In genomic region chr19:7505682-7506384, GRCh38 we compare ENCODE assay signal across 1 cellular context.
A peak's percentile ranks its signal among the peaks of the same experiment; 100 is the strongest.
TF ChIP-seq lines count a peak whose summit lies in the region.

No MANE protein-coding gene starts in this region.

TF ChIP-seq in HepG2, 621 proteins besides CTCF, POLR2A, EP300 and RAD21 (continues in another document):
- no peak for TF ChIP-seq NCOA5 (CRISPR knock-in tag; IDR thresholded peaks at IDR 0.05)
- no peak for TF ChIP-seq MNT (IDR thresholded peaks at IDR 0.05)
- TF ChIP-seq HES4 (CRISPR knock-in tag; IDR thresholded peaks at IDR 0.05; ENCODE audit: borderline replicate concordance): no peak
- no peak for TF ChIP-seq PAF1 (CRISPR knock-in tag; IDR thresholded peaks at IDR 0.05)
- no peak for TF ChIP-seq XBP1 (CRISPR knock-in tag; IDR thresholded peaks at IDR 0.05)
- TF ChIP-seq PHF21A (CRISPR knock-in tag; IDR thresholded peaks at IDR 0.05): no peak
- no peak for TF ChIP-seq TFE3 (CRISPR knock-in tag; IDR thresholded peaks at IDR 0.05)
- TF ChIP-seq, protein P1, sequence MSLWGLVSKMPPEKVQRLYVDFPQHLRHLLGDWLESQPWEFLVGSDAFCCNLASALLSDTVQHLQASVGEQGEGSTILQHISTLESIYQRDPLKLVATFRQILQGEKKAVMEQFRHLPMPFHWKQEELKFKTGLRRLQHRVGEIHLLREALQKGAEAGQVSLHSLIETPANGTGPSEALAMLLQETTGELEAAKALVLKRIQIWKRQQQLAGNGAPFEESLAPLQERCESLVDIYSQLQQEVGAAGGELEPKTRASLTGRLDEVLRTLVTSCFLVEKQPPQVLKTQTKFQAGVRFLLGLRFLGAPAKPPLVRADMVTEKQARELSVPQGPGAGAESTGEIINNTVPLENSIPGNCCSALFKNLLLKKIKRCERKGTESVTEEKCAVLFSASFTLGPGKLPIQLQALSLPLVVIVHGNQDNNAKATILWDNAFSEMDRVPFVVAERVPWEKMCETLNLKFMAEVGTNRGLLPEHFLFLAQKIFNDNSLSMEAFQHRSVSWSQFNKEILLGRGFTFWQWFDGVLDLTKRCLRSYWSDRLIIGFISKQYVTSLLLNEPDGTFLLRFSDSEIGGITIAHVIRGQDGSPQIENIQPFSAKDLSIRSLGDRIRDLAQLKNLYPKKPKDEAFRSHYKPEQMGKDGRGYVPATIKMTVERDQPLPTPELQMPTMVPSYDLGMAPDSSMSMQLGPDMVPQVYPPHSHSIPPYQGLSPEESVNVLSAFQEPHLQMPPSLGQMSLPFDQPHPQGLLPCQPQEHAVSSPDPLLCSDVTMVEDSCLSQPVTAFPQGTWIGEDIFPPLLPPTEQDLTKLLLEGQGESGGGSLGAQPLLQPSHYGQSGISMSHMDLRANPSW (CRISPR knock-in tag; IDR thresholded peaks at IDR 0.05; ENCODE audit: borderline replicate concordance): no peak
- TF ChIP-seq ZNF678 (CRISPR knock-in tag; IDR thresholded peaks at IDR 0.05): no peak
- TF ChIP-seq RBM39 (IDR thresholded peaks at IDR 0.05; ENCODE audit: low read depth, low read length, poor library complexity, severe bottlenecking): no peak
- no peak for TF ChIP-seq RCOR2 (CRISPR knock-in tag; IDR thresholded peaks at IDR 0.05)
- no peak for TF ChIP-seq YEATS2 (CRISPR knock-in tag; IDR thresholded peaks at IDR 0.05; ENCODE audit: borderline replicate concordance)
- TF ChIP-seq ZNF451 (CRISPR knock-in tag; IDR thresholded peaks at IDR 0.05): no peak
- no peak for TF ChIP-seq SMYD3 (CRISPR knock-in tag; IDR thresholded peaks at IDR 0.05)
- no peak for TF ChIP-seq RAD51 (IDR thresholded peaks at IDR 0.05; ENCODE audit: borderline replicate concordance)
- TF ChIP-seq SAP130 (CRISPR knock-in tag; IDR thresholded peaks at IDR 0.05; ENCODE audit: low read depth): peak; percentile 18; the same call in 1 of the 2 replicates
- TF ChIP-seq ZFP41 (CRISPR knock-in tag; IDR thresholded peaks at IDR 0.05; ENCODE audit: borderline replicate concordance): no peak
- TF ChIP-seq RBM22 (optimal IDR thresholded peaks at IDR 0.05; ENCODE audit: low read length): no peak
- TF ChIP-seq, protein P2, sequence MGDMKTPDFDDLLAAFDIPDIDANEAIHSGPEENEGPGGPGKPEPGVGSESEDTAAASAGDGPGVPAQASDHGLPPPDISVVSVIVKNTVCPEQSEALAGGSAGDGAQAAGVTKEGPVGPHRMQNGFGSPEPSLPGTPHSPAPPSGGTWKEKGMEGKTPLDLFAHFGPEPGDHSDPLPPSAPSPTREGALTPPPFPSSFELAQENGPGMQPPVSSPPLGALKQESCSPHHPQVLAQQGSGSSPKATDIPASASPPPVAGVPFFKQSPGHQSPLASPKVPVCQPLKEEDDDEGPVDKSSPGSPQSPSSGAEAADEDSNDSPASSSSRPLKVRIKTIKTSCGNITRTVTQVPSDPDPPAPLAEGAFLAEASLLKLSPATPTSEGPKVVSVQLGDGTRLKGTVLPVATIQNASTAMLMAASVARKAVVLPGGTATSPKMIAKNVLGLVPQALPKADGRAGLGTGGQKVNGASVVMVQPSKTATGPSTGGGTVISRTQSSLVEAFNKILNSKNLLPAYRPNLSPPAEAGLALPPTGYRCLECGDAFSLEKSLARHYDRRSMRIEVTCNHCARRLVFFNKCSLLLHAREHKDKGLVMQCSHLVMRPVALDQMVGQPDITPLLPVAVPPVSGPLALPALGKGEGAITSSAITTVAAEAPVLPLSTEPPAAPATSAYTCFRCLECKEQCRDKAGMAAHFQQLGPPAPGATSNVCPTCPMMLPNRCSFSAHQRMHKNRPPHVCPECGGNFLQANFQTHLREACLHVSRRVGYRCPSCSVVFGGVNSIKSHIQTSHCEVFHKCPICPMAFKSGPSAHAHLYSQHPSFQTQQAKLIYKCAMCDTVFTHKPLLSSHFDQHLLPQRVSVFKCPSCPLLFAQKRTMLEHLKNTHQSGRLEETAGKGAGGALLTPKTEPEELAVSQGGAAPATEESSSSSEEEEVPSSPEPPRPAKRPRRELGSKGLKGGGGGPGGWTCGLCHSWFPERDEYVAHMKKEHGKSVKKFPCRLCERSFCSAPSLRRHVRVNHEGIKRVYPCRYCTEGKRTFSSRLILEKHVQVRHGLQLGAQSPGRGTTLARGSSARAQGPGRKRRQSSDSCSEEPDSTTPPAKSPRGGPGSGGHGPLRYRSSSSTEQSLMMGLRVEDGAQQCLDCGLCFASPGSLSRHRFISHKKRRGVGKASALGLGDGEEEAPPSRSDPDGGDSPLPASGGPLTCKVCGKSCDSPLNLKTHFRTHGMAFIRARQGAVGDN (CRISPR knock-in tag; IDR thresholded peaks at IDR 0.05): peak; percentile 56; the same call in 1 of the 2 replicates
- TF ChIP-seq, protein P3, sequence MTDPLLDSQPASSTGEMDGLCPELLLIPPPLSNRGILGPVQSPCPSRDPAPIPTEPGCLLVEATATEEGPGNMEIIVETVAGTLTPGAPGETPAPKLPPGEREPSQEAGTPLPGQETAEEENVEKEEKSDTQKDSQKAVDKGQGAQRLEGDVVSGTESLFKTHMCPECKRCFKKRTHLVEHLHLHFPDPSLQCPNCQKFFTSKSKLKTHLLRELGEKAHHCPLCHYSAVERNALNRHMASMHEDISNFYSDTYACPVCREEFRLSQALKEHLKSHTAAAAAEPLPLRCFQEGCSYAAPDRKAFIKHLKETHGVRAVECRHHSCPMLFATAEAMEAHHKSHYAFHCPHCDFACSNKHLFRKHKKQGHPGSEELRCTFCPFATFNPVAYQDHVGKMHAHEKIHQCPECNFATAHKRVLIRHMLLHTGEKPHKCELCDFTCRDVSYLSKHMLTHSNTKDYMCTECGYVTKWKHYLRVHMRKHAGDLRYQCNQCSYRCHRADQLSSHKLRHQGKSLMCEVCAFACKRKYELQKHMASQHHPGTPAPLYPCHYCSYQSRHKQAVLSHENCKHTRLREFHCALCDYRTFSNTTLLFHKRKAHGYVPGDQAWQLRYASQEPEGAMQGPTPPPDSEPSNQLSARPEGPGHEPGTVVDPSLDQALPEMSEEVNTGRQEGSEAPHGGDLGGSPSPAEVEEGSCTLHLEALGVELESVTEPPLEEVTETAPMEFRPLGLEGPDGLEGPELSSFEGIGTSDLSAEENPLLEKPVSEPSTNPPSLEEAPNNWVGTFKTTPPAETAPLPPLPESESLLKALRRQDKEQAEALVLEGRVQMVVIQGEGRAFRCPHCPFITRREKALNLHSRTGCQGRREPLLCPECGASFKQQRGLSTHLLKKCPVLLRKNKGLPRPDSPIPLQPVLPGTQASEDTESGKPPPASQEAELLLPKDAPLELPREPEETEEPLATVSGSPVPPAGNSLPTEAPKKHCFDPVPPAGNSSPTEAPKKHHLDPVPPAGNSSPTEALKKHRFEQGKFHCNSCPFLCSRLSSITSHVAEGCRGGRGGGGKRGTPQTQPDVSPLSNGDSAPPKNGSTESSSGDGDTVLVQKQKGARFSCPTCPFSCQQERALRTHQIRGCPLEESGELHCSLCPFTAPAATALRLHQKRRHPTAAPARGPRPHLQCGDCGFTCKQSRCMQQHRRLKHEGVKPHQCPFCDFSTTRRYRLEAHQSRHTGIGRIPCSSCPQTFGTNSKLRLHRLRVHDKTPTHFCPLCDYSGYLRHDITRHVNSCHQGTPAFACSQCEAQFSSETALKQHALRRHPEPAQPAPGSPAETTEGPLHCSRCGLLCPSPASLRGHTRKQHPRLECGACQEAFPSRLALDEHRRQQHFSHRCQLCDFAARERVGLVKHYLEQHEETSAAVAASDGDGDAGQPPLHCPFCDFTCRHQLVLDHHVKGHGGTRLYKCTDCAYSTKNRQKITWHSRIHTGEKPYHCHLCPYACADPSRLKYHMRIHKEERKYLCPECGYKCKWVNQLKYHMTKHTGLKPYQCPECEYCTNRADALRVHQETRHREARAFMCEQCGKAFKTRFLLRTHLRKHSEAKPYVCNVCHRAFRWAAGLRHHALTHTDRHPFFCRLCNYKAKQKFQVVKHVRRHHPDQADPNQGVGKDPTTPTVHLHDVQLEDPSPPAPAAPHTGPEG (CRISPR knock-in tag; IDR thresholded peaks at IDR 0.05): no peak
- no peak for TF ChIP-seq GABPB1 (CRISPR knock-in tag; IDR thresholded peaks at IDR 0.05)
- no peak for TF ChIP-seq ONECUT2 (CRISPR knock-in tag; IDR thresholded peaks at IDR 0.05)
- TF ChIP-seq MED8 (CRISPR knock-in tag; IDR thresholded peaks at IDR 0.05; ENCODE audit: insufficient replicate concordance): no peak
- TF ChIP-seq TP53 (CRISPR knock-in tag; conservative IDR thresholded peaks at IDR 0.05): no peak
- TF ChIP-seq HDAC6 (IDR thresholded peaks at IDR 0.05; ENCODE audit: low read depth, low read length): no peak
- no peak for TF ChIP-seq ZBTB1 (CRISPR knock-in tag; IDR thresholded peaks at IDR 0.05; ENCODE audit: borderline replicate concordance)
- TF ChIP-seq ZNF672 (CRISPR knock-in tag; IDR thresholded peaks at IDR 0.05): no peak
- TF ChIP-seq SPEN (CRISPR knock-in tag; IDR thresholded peaks at IDR 0.05; ENCODE audit: low read depth): no peak
- TF ChIP-seq PATZ1 (CRISPR knock-in tag; IDR thresholded peaks at IDR 0.05): 0 out of 2 replicates have a peak, but pooled peaks have one; percentile 21
- TF ChIP-seq PTBP1 (IDR thresholded peaks at IDR 0.05; ENCODE audit: low read depth, low read length, poor library complexity, severe bottlenecking): no peak
- no peak for TF ChIP-seq ELF1 (CRISPR knock-in tag; IDR thresholded peaks at IDR 0.05)
- TF ChIP-seq PHF20 (CRISPR knock-in tag; IDR thresholded peaks at IDR 0.05): no peak
- peak; percentile 54; the same call in 1 of the 2 replicates for TF ChIP-seq MAX (IDR thresholded peaks at IDR 0.05)
- TF ChIP-seq, protein P4, sequence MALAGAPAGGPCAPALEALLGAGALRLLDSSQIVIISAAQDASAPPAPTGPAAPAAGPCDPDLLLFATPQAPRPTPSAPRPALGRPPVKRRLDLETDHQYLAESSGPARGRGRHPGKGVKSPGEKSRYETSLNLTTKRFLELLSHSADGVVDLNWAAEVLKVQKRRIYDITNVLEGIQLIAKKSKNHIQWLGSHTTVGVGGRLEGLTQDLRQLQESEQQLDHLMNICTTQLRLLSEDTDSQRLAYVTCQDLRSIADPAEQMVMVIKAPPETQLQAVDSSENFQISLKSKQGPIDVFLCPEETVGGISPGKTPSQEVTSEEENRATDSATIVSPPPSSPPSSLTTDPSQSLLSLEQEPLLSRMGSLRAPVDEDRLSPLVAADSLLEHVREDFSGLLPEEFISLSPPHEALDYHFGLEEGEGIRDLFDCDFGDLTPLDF (CRISPR knock-in tag; IDR thresholded peaks at IDR 0.05): no peak
- no peak for TF ChIP-seq DRAP1 (CRISPR knock-in tag; IDR thresholded peaks at IDR 0.05)
- no peak for TF ChIP-seq SP140L (CRISPR knock-in tag; IDR thresholded peaks at IDR 0.05; ENCODE audit: borderline replicate concordance)
- no peak for TF ChIP-seq ZNF230 (CRISPR knock-in tag; IDR thresholded peaks at IDR 0.05)
- TF ChIP-seq ZBTB42 (CRISPR knock-in tag; IDR thresholded peaks at IDR 0.05): no peak
- no peak for TF ChIP-seq ZNF317 (CRISPR knock-in tag; IDR thresholded peaks at IDR 0.05)
- TF ChIP-seq CC2D1A (CRISPR knock-in tag; IDR thresholded peaks at IDR 0.05): no peak
- TF ChIP-seq, protein P5, sequence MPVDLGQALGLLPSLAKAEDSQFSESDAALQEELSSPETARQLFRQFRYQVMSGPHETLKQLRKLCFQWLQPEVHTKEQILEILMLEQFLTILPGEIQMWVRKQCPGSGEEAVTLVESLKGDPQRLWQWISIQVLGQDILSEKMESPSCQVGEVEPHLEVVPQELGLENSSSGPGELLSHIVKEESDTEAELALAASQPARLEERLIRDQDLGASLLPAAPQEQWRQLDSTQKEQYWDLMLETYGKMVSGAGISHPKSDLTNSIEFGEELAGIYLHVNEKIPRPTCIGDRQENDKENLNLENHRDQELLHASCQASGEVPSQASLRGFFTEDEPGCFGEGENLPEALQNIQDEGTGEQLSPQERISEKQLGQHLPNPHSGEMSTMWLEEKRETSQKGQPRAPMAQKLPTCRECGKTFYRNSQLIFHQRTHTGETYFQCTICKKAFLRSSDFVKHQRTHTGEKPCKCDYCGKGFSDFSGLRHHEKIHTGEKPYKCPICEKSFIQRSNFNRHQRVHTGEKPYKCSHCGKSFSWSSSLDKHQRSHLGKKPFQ (CRISPR knock-in tag; IDR thresholded peaks at IDR 0.05; ENCODE audit: insufficient replicate concordance): no peak
- 0 out of 2 replicates have a peak, but pooled peaks have one; percentile 42 for TF ChIP-seq KDM2A (CRISPR knock-in tag; IDR thresholded peaks at IDR 0.05; ENCODE audit: borderline replicate concordance, low read depth)
